Comparison of ENCODE assay signal across 35 cellular contexts in genomic region chr18:28826062-28826565, GRCh38.
DNase-seq lines count a peak whose midpoint lies in the region; ATAC-seq and TF ChIP-seq lines count a peak whose summit lies in the region.
"Had no signal": no experiment of that assay in that cellular context is flagged by ENCODE, and none has a peak within 500 bp of the region (broad histone marks: within the 10 kb centered on the region; RNA-seq: fewer than 3 reads in every experiment).

No MANE protein-coding gene starts in this region.

- H3K27ac ChIP-seq in neural cell (ENCODE audit: low read length) (peak overlapping the region; percentile 75), sigmoid colon (no peak overlapping the region)
- H3K27ac ChIP-seq: 22Rv1; A549; BLaER1; BLaER1 treated with 17β-estradiol and CSF1 and Interleukin-3, amounts not matched to agents 10 nM and 100 nM; C4-2B had no signal

- no peak for TF ChIP-seq RAD21 in neural cell (conservative IDR thresholded peaks at IDR 0.05)

- no peak for TF ChIP-seq POLR2A in sigmoid colon (IDR thresholded peaks at IDR 0.05)

- peak overlapping the region in 3 of 5 experiments; percentile 46 to 96 (median 56) for H3K27ac Mint-ChIP-seq in brain
- H3K27ac Mint-ChIP-seq: B cell; CD14-positive monocyte; CD4-positive, alpha-beta memory T cell; CD4-positive, alpha-beta T cell; CD4-positive, CD25-positive, alpha-beta regulatory T cell; CD8-positive, alpha-beta memory T cell; CD8-positive, alpha-beta T cell had no signal

- peaks cover 4% of the 10 kb centered on the region for H3K27me3 Mint-ChIP-seq in brain
- H3K27me3 Mint-ChIP-seq: B cell; CD4-positive, alpha-beta memory T cell; CD4-positive, alpha-beta T cell; CD4-positive, CD25-positive, alpha-beta regulatory T cell; CD8-positive, alpha-beta memory T cell had no signal

- H3K4me2 ChIP-seq in neural cell (ENCODE audit: low read length): no peak overlapping the region
- H3K4me2 ChIP-seq: A549; BLaER1; BLaER1 treated with 17β-estradiol and CSF1 and Interleukin-3, amounts not matched to agents 10 nM and 100 nM had no signal

- H3K4me1 ChIP-seq in sigmoid colon: no peaks in the 10 kb centered on the region
- H3K4me1 ChIP-seq: A549; BE2C; BLaER1; BLaER1 treated with 17β-estradiol and CSF1 and Interleukin-3, amounts not matched to agents 10 nM and 100 nM; Caco-2 had no signal

- H3K4me3 Mint-ChIP-seq in brain: peak overlapping the region in 2 of 5 experiments; percentile 38 to 50
- H3K4me3 Mint-ChIP-seq: B cell; CD14-positive monocyte; CD4-positive, alpha-beta memory T cell; CD4-positive, alpha-beta T cell; CD4-positive, CD25-positive, alpha-beta regulatory T cell; CD8-positive, alpha-beta memory T cell; CD8-positive, alpha-beta T cell had no signal

- H3K4me3 ChIP-seq in neural cell (ENCODE audit: low read length) (peak overlapping the region; percentile 23), sigmoid colon (no peak overlapping the region)
- H3K4me3 ChIP-seq: A549; BLaER1; BLaER1 treated with 17β-estradiol and CSF1 and Interleukin-3, amounts not matched to agents 10 nM and 100 nM had no signal

- H3K9me3 ChIP-seq in neural cell (ENCODE audit: low read length): no peaks in the 10 kb centered on the region
- H3K9me3 ChIP-seq in sigmoid colon: no peaks in the 10 kb centered on the region
- H3K9me3 ChIP-seq: A549; BE2C; BLaER1; BLaER1 treated with 17β-estradiol and CSF1 and Interleukin-3, amounts not matched to agents 10 nM and 100 nM; Caco-2 had no signal

- H3K9me3 Mint-ChIP-seq in brain: peaks cover 3 to 14% (median 6%) of the 10 kb centered on the region in 5 experiments

- 86 to 90% methylated on average over 4 of the region's 4 CpGs for WGBS in sigmoid colon, 2 donors

- TF ChIP-seq CTCF in brain (conservative IDR thresholded peaks at IDR 0.05) (no peak), neural cell (IDR thresholded peaks at IDR 0.05; ENCODE audit: poor library complexity, severe bottlenecking) (no peak), sigmoid colon (IDR thresholded peaks at IDR 0.05) (no peak)

- TF ChIP-seq EP300 in neural cell (conservative IDR thresholded peaks at IDR 0.05; ENCODE audit: poor library complexity, severe bottlenecking) (peak; percentile 94), sigmoid colon (IDR thresholded peaks at IDR 0.05) (no peak)

- H2AFZ ChIP-seq in neural cell (ENCODE audit: low read depth, low read length): no peak overlapping the region

- intact Hi-C loops in sigmoid colon (cut with DNase I): no loop called here

- H3K79me2 ChIP-seq in neural cell (replicated peaks; ENCODE audit: insufficient read depth, low read length): no peaks in the 10 kb centered on the region

- no peak for ATAC-seq in GM21786 (IDR thresholded peaks at IDR 0.05; ENCODE audit: unreplicated experiment)
- ATAC-seq: A549; CD8-positive, alpha-beta T cell had no signal

- H3K36me3 ChIP-seq in neural cell (ENCODE audit: insufficient read depth, low read length): no peaks in the 10 kb centered on the region
- no peaks in the 10 kb centered on the region for H3K36me3 ChIP-seq in sigmoid colon
- H3K36me3 ChIP-seq: BE2C; BLaER1; BLaER1 treated with 17β-estradiol and CSF1 and Interleukin-3, amounts not matched to agents 10 nM and 100 nM had no signal

- peak; percentile 3 for DNase-seq in NCI-H2171 (lab: John Stamatoyannopoulos, UW)
- no peak for DNase-seq in NCI-H2171 treated with DMSO at 0.1 percent for 48 hours (lab: John Stamatoyannopoulos, UW)
- DNase-seq in putamen (ENCODE audit: low spot score): peak; percentile 34
- DNase-seq in ureter (ENCODE audit: low spot score): no peak
- no peak for DNase-seq in sigmoid colon
- DNase-seq: 8988T; ACHN; AML-193; BE2C; C1 segment of cervical spinal cord; Caco-2; Calu3; CD4-positive, alpha-beta memory T cell; CD4-positive, alpha-beta T cell; CD4-positive, CD25-positive, alpha-beta regulatory T cell; CD8-positive, alpha-beta memory T cell; CD8-positive, alpha-beta T cell; COR-L47; DMS 273 treated with DMSO at 0.1 percent for 48 hours; DMS153; DMS53; DMS79; DMS79 treated with DMSO at 0.1 percent for 48 hours; DND-41; EL had no signal

- no peaks in the 10 kb centered on the region for H3K9me2 ChIP-seq in neural cell (ENCODE audit: insufficient read depth, low read length)

- H3F3A ChIP-seq in neural cell (ENCODE audit: insufficient read depth, low read length, poor library complexity, severe bottlenecking): no peaks in the 10 kb centered on the region

- H4K20me1 ChIP-seq in neural cell (ENCODE audit: insufficient read depth): no peaks in the 10 kb centered on the region
- H4K20me1 ChIP-seq: BLaER1; BLaER1 treated with 17β-estradiol and CSF1 and Interleukin-3, amounts not matched to agents 10 nM and 100 nM had no signal

- H3K9ac ChIP-seq in neural cell (ENCODE audit: low read length): no peak overlapping the region
- H3K9ac ChIP-seq: BLaER1; BLaER1 treated with 17β-estradiol and CSF1 and Interleukin-3, amounts not matched to agents 10 nM and 100 nM had no signal

- no peaks in the 10 kb centered on the region for H3K27me3 ChIP-seq in neural cell (ENCODE audit: insufficient read depth, low read depth, low read length)
- no peaks in the 10 kb centered on the region for H3K27me3 ChIP-seq in sigmoid colon
- H3K27me3 ChIP-seq: BE2C; BLaER1; BLaER1 treated with 17β-estradiol and CSF1 and Interleukin-3, amounts not matched to agents 10 nM and 100 nM had no signal

- H3K36me3 Mint-ChIP-seq in brain: no peaks in the 10 kb centered on the region
- H3K36me3 Mint-ChIP-seq: CD14-positive monocyte; CD4-positive, alpha-beta memory T cell; CD4-positive, CD25-positive, alpha-beta regulatory T cell; CD8-positive, alpha-beta T cell had no signal

- H3K4me1 Mint-ChIP-seq in brain: peaks cover 21% of the 10 kb centered on the region
- H3K4me1 Mint-ChIP-seq: B cell; CD14-positive monocyte; CD4-positive, alpha-beta memory T cell; CD4-positive, CD25-positive, alpha-beta regulatory T cell; CD8-positive, alpha-beta memory T cell had no signal

TF ChIP-seq in neural cell, 6 proteins besides CTCF, POLR2A, EP300 and RAD21:
- peak; percentile 76 for TF ChIP-seq POLR2AphosphoS5 (IDR thresholded peaks at IDR 0.05)
- TF ChIP-seq MXI1 (conservative IDR thresholded peaks at IDR 0.05; ENCODE audit: poor library complexity, severe bottlenecking): no peak
- TF ChIP-seq SMC3 (conservative IDR thresholded peaks at IDR 0.05; ENCODE audit: poor library complexity): no peak
- no peak for TF ChIP-seq TAF1 (IDR thresholded peaks at IDR 0.05; ENCODE audit: low read depth)
- TF ChIP-seq REST (IDR thresholded peaks at IDR 0.05; ENCODE audit: borderline replicate concordance): peak; percentile 100
- no peak for TF ChIP-seq EZH2 (IDR thresholded peaks at IDR 0.05; ENCODE audit: borderline replicate concordance, insufficient read depth, low read length, poor library complexity, severe bottlenecking)
TF ChIP-seq in neural cell: peak in this region for 2.

Comparison
In these comparisons a context has a peak if more than half of its experiments do, and no peak if none do; other contexts are left out.
1. DNase-seq: peak in NCI-H2171 (single experiment) and putamen (single experiment); none in NCI-H2171 treated with DMSO at 0.1 percent for 48 hours (single experiment), ureter (single experiment) and sigmoid colon (single experiment).